ENCODE assay signal across 10 cellular contexts in the genomic region with DNA sequence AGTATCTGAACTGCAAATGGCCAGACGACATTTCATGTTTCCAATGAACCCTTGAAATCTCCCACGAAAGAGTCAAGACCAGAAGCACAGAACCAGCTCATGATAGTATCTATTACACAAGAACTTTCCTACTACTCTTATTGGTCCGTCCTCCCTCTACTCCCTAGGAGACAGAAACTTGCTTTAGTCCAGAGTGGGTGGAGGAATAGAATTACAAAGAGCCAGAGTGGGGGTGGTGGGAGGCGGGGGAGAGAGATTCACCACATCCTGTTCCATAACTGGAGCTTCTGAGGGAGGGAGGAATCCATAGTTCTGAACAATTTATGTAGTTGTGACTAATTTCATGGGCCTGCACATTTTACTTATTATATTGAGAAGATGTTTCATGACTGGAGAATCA. TPM values are rescaled to one million over a fixed set of nuclear protein-coding genes. Genes with fewer than 3 reads are reported as not detected.
A peak's percentile ranks its signal among the peaks of the same experiment; 100 is the strongest.
DNase-seq lines count a peak whose midpoint lies in the region; ATAC-seq and TF ChIP-seq lines count a peak whose summit lies in the region.
"Had no signal": no experiment of that assay in that cellular context is flagged by ENCODE, and none has a peak within 500 bp of the region (broad histone marks: within the 10 kb centered on the region; RNA-seq: fewer than 3 reads in every experiment).

No MANE protein-coding gene starts in this region.

- H3K36me3 Mint-ChIP-seq in activated CD4-positive, alpha-beta T cell treated with anti-CD3 and anti-CD28 coated beads for 36 hours (ENCODE audit: low read depth): peaks cover 4% of the 10 kb centered on the region
- peaks cover 13% of the 10 kb centered on the region for H3K36me3 Mint-ChIP-seq in glutamatergic neuron (ENCODE audit: unreplicated experiment)
- H3K36me3 Mint-ChIP-seq: activated naive CD8-positive, alpha-beta T cell treated with anti-CD3 and anti-CD28 coated beads, Interleukin-2, amount 10 ng/mL, durations not matched to agents 7 days and 5 days had no signal

- peak overlapping the region; percentile 47 for H3K27ac Mint-ChIP-seq in activated CD4-positive, alpha-beta T cell treated with anti-CD3 and anti-CD28 coated beads for 36 hours
- H3K27ac Mint-ChIP-seq in glutamatergic neuron (ENCODE audit: unreplicated experiment): no peak overlapping the region
- H3K27ac Mint-ChIP-seq: activated naive CD8-positive, alpha-beta T cell treated with anti-CD3 and anti-CD28 coated beads, Interleukin-2, amount 10 ng/mL, durations not matched to agents 7 days and 5 days had no signal

- H3K4me1 Mint-ChIP-seq in activated CD4-positive, alpha-beta T cell treated with anti-CD3 and anti-CD28 coated beads for 36 hours: peaks cover 23% of the 10 kb centered on the region
- H3K4me1 Mint-ChIP-seq in glutamatergic neuron (ENCODE audit: low read depth, unreplicated experiment): no peaks in the 10 kb centered on the region
- H3K4me1 Mint-ChIP-seq: activated naive CD8-positive, alpha-beta T cell treated with anti-CD3 and anti-CD28 coated beads, Interleukin-2, amount 10 ng/mL, durations not matched to agents 7 days and 5 days had no signal

- H3K27me3 Mint-ChIP-seq in activated CD4-positive, alpha-beta T cell treated with anti-CD3 and anti-CD28 coated beads for 36 hours: peaks cover 26% of the 10 kb centered on the region
- H3K27me3 Mint-ChIP-seq in glutamatergic neuron (ENCODE audit: unreplicated experiment): no peaks in the 10 kb centered on the region

- DNase-seq in activated CD4-positive, alpha-beta T cell treated with anti-CD3 and anti-CD28 coated beads for 36 hours: peak; percentile 79
- DNase-seq in activated CD4-positive, alpha-beta T cell treated with anti-CD3 and anti-CD28 coated beads for 4 hours: no peak
- peak; percentile 85 for DNase-seq in RPMI7951 (ENCODE audit: low read depth)
- peak; percentile 83 for DNase-seq in fibroblast of peridontal ligament (ENCODE audit: extremely low read depth)
- DNase-seq in stimulated activated CD8-positive, alpha-beta memory T cell treated with anti-CD3 and anti-CD28 coated beads, Interleukin-12 subunit alpha, Interleukin-12 subunit beta, amount 100 ng/mL, for 24 hours (ENCODE audit: extremely low read depth): peak; percentile 8
- DNase-seq in cortex of kidney (lab: John Stamatoyannopoulos, UW): no peak
- no peak for DNase-seq in glutamatergic neuron
- DNase-seq: activated naive CD8-positive, alpha-beta T cell treated with anti-CD3 and anti-CD28 coated beads, Interleukin-2, amount 10 ng/mL, durations not matched to agents 7 days and 5 days; small intestine had no signal

- H3K4me3 Mint-ChIP-seq in activated CD4-positive, alpha-beta T cell treated with anti-CD3 and anti-CD28 coated beads for 36 hours: no peak overlapping the region
- no peak overlapping the region for H3K4me3 Mint-ChIP-seq in glutamatergic neuron (ENCODE audit: unreplicated experiment)
- H3K4me3 Mint-ChIP-seq: activated naive CD8-positive, alpha-beta T cell treated with anti-CD3 and anti-CD28 coated beads, Interleukin-2, amount 10 ng/mL, durations not matched to agents 7 days and 5 days had no signal

- no peak for TF ChIP-seq CTCF in glutamatergic neuron (IDR thresholded peaks at IDR 0.05; ENCODE audit: partially characterized antibody, unreplicated experiment)

- CTCF ChIA-PET in activated CD4-positive, alpha-beta T cell treated with anti-CD3 and anti-CD28 coated beads for 36 hours (lab: Charles Lee): interaction anchor here (0.5 to 1.2 kb wide), 5 partner anchors 13 to 129 kb away, joined by 3 to 5 read pairs (median 3); no protein-coding TSS in a partner anchor

- intact Hi-C loops in activated CD4-positive, alpha-beta T cell treated with anti-CD3 and anti-CD28 coated beads for 36 hours (cut with DNase I, micrococcal nuclease): loop anchor here (1.0 to 2.0 kb wide), 4 partner anchors 141 to 205 kb away; a partner anchor contains a TSS

- POLR2A ChIA-PET in activated CD4-positive, alpha-beta T cell treated with anti-CD3 and anti-CD28 coated beads for 36 hours (lab: Charles Lee): interaction anchor here (1.2 kb wide), 1 partner anchor 160 kb away, joined by 14 read pairs; no protein-coding TSS in a partner anchor

- ATAC-seq in activated CD4-positive, alpha-beta T cell treated with anti-CD3 and anti-CD28 coated beads for 36 hours: peak; percentile 93
- ATAC-seq in GM21737 (IDR thresholded peaks at IDR 0.05; ENCODE audit: unreplicated experiment): no peak

- peaks cover 16% of the 10 kb centered on the region for H3K9me3 Mint-ChIP-seq in activated CD4-positive, alpha-beta T cell treated with anti-CD3 and anti-CD28 coated beads for 36 hours (ENCODE audit: low read depth)
- peaks cover 5% of the 10 kb centered on the region for H3K9me3 Mint-ChIP-seq in glutamatergic neuron (ENCODE audit: unreplicated experiment)

RNA-seq across cellular contexts. Expression of a gene that starts 18.5 kb away (rescaled TPM):
- not detected for total RNA-seq in activated CD4-positive, alpha-beta T cell treated with anti-CD3 and anti-CD28 coated beads for 36 hours
- total RNA-seq in RPMI7951 (2014; rRNA removed; shearing (Covaris generic)): not detected in 2 replicates
- not detected for total RNA-seq in glutamatergic neuron (ENCODE audit: unreplicated experiment)
- total RNA-seq: activated naive CD8-positive, alpha-beta T cell treated with anti-CD3 and anti-CD28 coated beads, Interleukin-2, amount 10 ng/mL, durations not matched to agents 7 days and 5 days had no signal

RNA-seq across cellular contexts. Expression of a gene that starts 20.0 kb away (rescaled TPM):
- total RNA-seq in activated CD4-positive, alpha-beta T cell treated with anti-CD3 and anti-CD28 coated beads for 36 hours: not detected
- not detected in 2 replicates for total RNA-seq in RPMI7951 (2014; rRNA removed; shearing (Covaris generic))
- not detected for total RNA-seq in glutamatergic neuron (ENCODE audit: unreplicated experiment)
- total RNA-seq: activated naive CD8-positive, alpha-beta T cell treated with anti-CD3 and anti-CD28 coated beads, Interleukin-2, amount 10 ng/mL, durations not matched to agents 7 days and 5 days had no signal

RNA-seq across cellular contexts. Expression of a gene that starts 32.0 kb away (rescaled TPM):
- not detected for total RNA-seq in activated CD4-positive, alpha-beta T cell treated with anti-CD3 and anti-CD28 coated beads for 36 hours
- not detected in 2 replicates for total RNA-seq in RPMI7951 (2014; rRNA removed; shearing (Covaris generic))
- not detected for total RNA-seq in glutamatergic neuron (ENCODE audit: unreplicated experiment)
- total RNA-seq: activated naive CD8-positive, alpha-beta T cell treated with anti-CD3 and anti-CD28 coated beads, Interleukin-2, amount 10 ng/mL, durations not matched to agents 7 days and 5 days had no signal

RNA-seq across cellular contexts. Expression of a gene that starts 59.0 kb away (rescaled TPM):
- not detected for total RNA-seq in activated CD4-positive, alpha-beta T cell treated with anti-CD3 and anti-CD28 coated beads for 36 hours
- not detected in 2 replicates for total RNA-seq in RPMI7951 (2014; rRNA removed; shearing (Covaris generic))
- not detected for total RNA-seq in glutamatergic neuron (ENCODE audit: unreplicated experiment)
- total RNA-seq: activated naive CD8-positive, alpha-beta T cell treated with anti-CD3 and anti-CD28 coated beads, Interleukin-2, amount 10 ng/mL, durations not matched to agents 7 days and 5 days had no signal

Comparison
In these comparisons a context has a peak if more than half of its experiments do, and no peak if none do; other contexts are left out.
1. DNase-seq: peak in activated CD4-positive, alpha-beta T cell treated with anti-CD3 and anti-CD28 coated beads for 36 hours (single experiment), RPMI7951 (single experiment), fibroblast of peridontal ligament (single experiment) and stimulated activated CD8-positive, alpha-beta memory T cell treated with anti-CD3 and anti-CD28 coated beads, Interleukin-12 subunit alpha, Interleukin-12 subunit beta, amount 100 ng/mL, for 24 hours (single experiment); none in activated CD4-positive, alpha-beta T cell treated with anti-CD3 and anti-CD28 coated beads for 4 hours (0 of 2), cortex of kidney (single experiment) and glutamatergic neuron (single experiment).